Comparison of ENCODE assay signal across 11 cellular contexts in genomic region chr6:75830959-75831885, GRCh38.
A peak's percentile ranks its signal among the peaks of the same experiment; 100 is the strongest.
DNase-seq lines count a peak whose midpoint lies in the region; ATAC-seq, FAIRE-seq and TF ChIP-seq lines count a peak whose summit lies in the region.
"Had no signal": no experiment of that assay in that cellular context is flagged by ENCODE, and none has a peak within 500 bp of the region (broad histone marks: within the 10 kb centered on the region; RNA-seq: fewer than 3 reads in every experiment).

No MANE protein-coding gene starts in this region.

- FAIRE-seq in GM19239 (lab: Jason Lieb, UNC), result peak; percentile 44

- H3K4me3 ChIP-seq in epithelial cell of esophagus (ENCODE audit: low read length) (no peak overlapping the region), coronary artery (no peak overlapping the region)
- H3K4me3 ChIP-seq: gastroesophageal sphincter had no signal

- POLR2A ChIA-PET in naive thymus-derived CD8-positive, alpha-beta T cell (lab: Charles Lee), result no interaction called here

- DNase-seq in COLO829 (ENCODE audit: low spot score), result peak; percentile 40
- DNase-seq in GM19239 (ENCODE audit: insufficient read length, low spot score), result no peak
- DNase-seq in epithelial cell of esophagus (ENCODE audit: low read depth), result peak; percentile 80
- no peak for DNase-seq in naive thymus-derived CD8-positive, alpha-beta T cell
- no peak for DNase-seq in left colon
- no peak for DNase-seq in coronary artery (ENCODE audit: low spot score)
- DNase-seq in midbrain (lab: John Stamatoyannopoulos, UW), result no peak
- DNase-seq: NCI-H1436 had no signal

- H3K36me3 Mint-ChIP-seq in naive thymus-derived CD8-positive, alpha-beta T cell, result no peaks in the 10 kb centered on the region

- peaks cover 0 to 4% (median 0%) of the 10 kb centered on the region in 5 donors for H3K27me3 Mint-ChIP-seq in naive thymus-derived CD8-positive, alpha-beta T cell

- intact Hi-C loops in left colon (cut with DNase I, micrococcal nuclease), result no loop called here

- H3K27ac Mint-ChIP-seq in naive thymus-derived CD8-positive, alpha-beta T cell, result no peak overlapping the region

- H3K27ac ChIP-seq in coronary artery, result no peak overlapping the region
- H3K27ac ChIP-seq: gastroesophageal sphincter had no signal

- ATAC-seq in HG03342 (IDR thresholded peaks at IDR 0.05; ENCODE audit: unreplicated experiment), result peak; percentile 77
- no peak for ATAC-seq in naive thymus-derived CD8-positive, alpha-beta T cell
- no peak for ATAC-seq in left colon
- ATAC-seq: gastroesophageal sphincter, right cardiac atrium had no signal

- TF ChIP-seq CTCF in epithelial cell of esophagus (IDR thresholded peaks at IDR 0.05; ENCODE audit: insufficient read depth, low read depth, low read length, missing control alignments) (no peak), coronary artery (IDR thresholded peaks at IDR 0.05) (no peak)

- no peaks in the 10 kb centered on the region for H3K9me3 Mint-ChIP-seq in naive thymus-derived CD8-positive, alpha-beta T cell

- no peaks in the 10 kb centered on the region for H3K4me1 Mint-ChIP-seq in naive thymus-derived CD8-positive, alpha-beta T cell

- H3K4me3 Mint-ChIP-seq in naive thymus-derived CD8-positive, alpha-beta T cell, result no peak overlapping the region

Comparison
In these comparisons a context has a peak if more than half of its experiments do, and no peak if none do; other contexts are left out.
1. DNase-seq: peak in COLO829 (single experiment) and epithelial cell of esophagus (single experiment); none in GM19239 (single experiment), naive thymus-derived CD8-positive, alpha-beta T cell (0 of 10), left colon (0 of 2), coronary artery (single experiment) and midbrain (single experiment).